17 cellular contexts compared by ENCODE assay signal in the genomic region with DNA sequence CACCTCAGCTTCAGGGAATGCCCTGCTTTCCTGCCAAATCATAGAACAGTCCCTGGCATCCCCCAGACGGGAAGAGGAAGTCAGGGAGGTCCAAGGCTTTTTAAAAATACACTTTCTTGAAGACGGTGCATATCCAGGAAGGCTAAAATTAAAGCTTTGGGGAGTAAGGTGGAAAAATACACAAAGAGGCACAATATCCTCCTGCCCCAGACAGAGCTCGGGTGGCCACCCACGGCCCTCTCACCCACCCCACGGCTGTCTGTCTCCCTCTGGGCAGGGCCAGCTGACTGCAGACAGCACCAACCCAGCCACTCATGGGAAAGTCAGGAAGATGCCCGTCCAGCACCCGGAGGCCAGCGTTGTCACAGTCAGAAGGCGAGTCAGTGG. TPM values are rescaled to one million over a fixed set of nuclear protein-coding genes. Genes with fewer than 3 reads are reported as not detected.
DNase-seq lines count a peak whose midpoint lies in the region; ATAC-seq and TF ChIP-seq lines count a peak whose summit lies in the region.
"Had no signal": no experiment of that assay in that cellular context is flagged by ENCODE, and none has a peak within 500 bp of the region (broad histone marks: within the 10 kb centered on the region; RNA-seq: fewer than 3 reads in every experiment).

No MANE protein-coding gene starts in this region.

- H3K9me3 ChIP-seq in left ventricle myocardium inferior (replicated peaks) (no peaks in the 10 kb centered on the region), mesodermal cell (ENCODE audit: control insufficient read depth, low read length) (no peaks in the 10 kb centered on the region), thyroid gland (no peaks in the 10 kb centered on the region)
- H3K9me3 ChIP-seq: ovary had no signal

- H3K36me3 ChIP-seq in left ventricle myocardium inferior = no peaks in the 10 kb centered on the region
- H3K36me3 ChIP-seq in mesodermal cell (ENCODE audit: control insufficient read depth, insufficient read depth, low read length) = no peaks in the 10 kb centered on the region
- H3K36me3 ChIP-seq in thyroid gland = no peaks in the 10 kb centered on the region
- H3K36me3 ChIP-seq: ovary had no signal

- H3K4me1 ChIP-seq in left ventricle myocardium inferior (peaks cover 12% of the 10 kb centered on the region), mesodermal cell (ENCODE audit: control insufficient read depth, insufficient read depth, low read length, poor library complexity, severe bottlenecking) (peaks cover 12% of the 10 kb centered on the region), thyroid gland (peaks cover 9 to 26% of the 10 kb centered on the region in 2 donors)

- H3K9me3 Mint-ChIP-seq in chondrocyte (ENCODE audit: low read depth) = no peaks in the 10 kb centered on the region
- H3K9me3 Mint-ChIP-seq: CD4-positive, CD25-positive, alpha-beta regulatory T cell had no signal

- no peaks in the 10 kb centered on the region for H3K27me3 ChIP-seq in left ventricle myocardium inferior (ENCODE audit: low read depth)
- H3K27me3 ChIP-seq in thyroid gland = no peaks in the 10 kb centered on the region
- H3K27me3 ChIP-seq: ovary had no signal

- TF ChIP-seq CTCF in left ventricle myocardium inferior (IDR thresholded peaks at IDR 0.05; ENCODE audit: borderline replicate concordance) = no peak
- TF ChIP-seq CTCF in chondrocyte (IDR thresholded peaks at IDR 0.05) = no peak
- no peak for TF ChIP-seq CTCF in thyroid gland (IDR thresholded peaks at IDR 0.05)

- H3K4me3 ChIP-seq in left ventricle myocardium inferior (no peak overlapping the region), mesodermal cell (ENCODE audit: extremely low read depth, insufficient read depth, low read length, poor library complexity, severe bottlenecking) (no peak overlapping the region), thyroid gland (replicated peaks in 1 of 3) (no peak overlapping the region)
- H3K4me3 ChIP-seq: ovary, skin epidermis had no signal

- ATAC-seq in Right ventricle myocardium inferior = peak; percentile 6
- ATAC-seq: activated CD8-positive, alpha-beta memory T cell treated with anti-CD3 and anti-CD28 coated beads, Interleukin-2, amount 10 ng/mL, durations not matched to agents 7 days and 5 days had no signal

- no peak overlapping the region for H3K27ac ChIP-seq in left ventricle myocardium inferior (replicated peaks)
- H3K27ac ChIP-seq in mesodermal cell (ENCODE audit: low read depth, low read length, severe bottlenecking) = peak overlapping the region; percentile 74
- peak overlapping the region in 2 of 3 donors; percentile 23 to 24 for H3K27ac ChIP-seq in thyroid gland
- H3K27ac ChIP-seq: epithelial cell of prostate, ovary had no signal

- H3K36me3 Mint-ChIP-seq in chondrocyte (ENCODE audit: low read depth) = no peaks in the 10 kb centered on the region
- H3K36me3 Mint-ChIP-seq: activated CD8-positive, alpha-beta memory T cell treated with anti-CD3 and anti-CD28 coated beads, Interleukin-2, amount 10 ng/mL, durations not matched to agents 7 days and 5 days; CD4-positive, CD25-positive, alpha-beta regulatory T cell had no signal

- peaks cover 16% of the 10 kb centered on the region for H3K4me1 Mint-ChIP-seq in chondrocyte (ENCODE audit: low read depth)
- H3K4me1 Mint-ChIP-seq: activated CD8-positive, alpha-beta memory T cell treated with anti-CD3 and anti-CD28 coated beads, Interleukin-2, amount 10 ng/mL, durations not matched to agents 7 days and 5 days; CD4-positive, CD25-positive, alpha-beta regulatory T cell had no signal

- H3K27ac Mint-ChIP-seq in chondrocyte (ENCODE audit: unreplicated experiment) = peak overlapping the region; percentile 65
- H3K27ac Mint-ChIP-seq: activated CD8-positive, alpha-beta memory T cell treated with anti-CD3 and anti-CD28 coated beads, Interleukin-2, amount 10 ng/mL, durations not matched to agents 7 days and 5 days; CD4-positive, CD25-positive, alpha-beta regulatory T cell had no signal

- DNase-seq in Right ventricle myocardium inferior (ENCODE audit: missing footprints) = no peak
- DNase-seq in left ventricle myocardium inferior = no peak
- DNase-seq in chondrocyte (ENCODE audit: low spot score) = peak; percentile 78
- no peak for DNase-seq in thyroid gland
- no peak for DNase-seq in occipital lobe (lab: John Stamatoyannopoulos, UW)
- no peak for DNase-seq in stimulated activated CD4-positive, alpha-beta T cell treated with anti-CD3 and anti-CD28 coated beads, Interleukin-4, amount 100 ng/mL, for 24 hours
- no peak for DNase-seq in activated CD8-positive, alpha-beta memory T cell treated with anti-CD3 and anti-CD28 coated beads for 24 hours
- DNase-seq: activated CD8-positive, alpha-beta memory T cell treated with anti-CD3 and anti-CD28 coated beads, Interleukin-2, amount 10 ng/mL, durations not matched to agents 7 days and 5 days; CD4-positive, CD25-positive, alpha-beta regulatory T cell; KG1; midbrain; SHP77 treated with DMSO at 0.1 percent for 48 hours had no signal

- 71 to 86% methylated on average over 7 to 8 of the region's 9 CpGs for WGBS in mesodermal cell (ENCODE audit: insufficient coverage in 2 of 2), 2 experiments
- WGBS in thyroid gland, 2 donors = 54 to 64% methylated on average over 8 to 9 of the region's 9 CpGs

- no peak for TF ChIP-seq POLR2A in thyroid gland (IDR thresholded peaks at IDR 0.05)

- no peak overlapping the region for H3K4me3 Mint-ChIP-seq in chondrocyte (ENCODE audit: unreplicated experiment)
- H3K4me3 Mint-ChIP-seq: activated CD8-positive, alpha-beta memory T cell treated with anti-CD3 and anti-CD28 coated beads, Interleukin-2, amount 10 ng/mL, durations not matched to agents 7 days and 5 days; CD4-positive, CD25-positive, alpha-beta regulatory T cell had no signal

- H3K27me3 Mint-ChIP-seq in chondrocyte (ENCODE audit: low read depth) = peaks cover 18% of the 10 kb centered on the region

- intact Hi-C loops in Right ventricle myocardium inferior (cut with DNase I) (no loop called here), left ventricle myocardium inferior (cut with micrococcal nuclease) (no loop called here), thyroid gland (cut with DNase I) (no loop called here)

RNA-seq across cellular contexts. Expression of a gene that starts 53.6 kb away (rescaled TPM):
- total RNA-seq in Right ventricle myocardium inferior (27.2 TPM), left ventricle myocardium inferior (19.9 TPM), chondrocyte (not detected in 3 replicates), thyroid gland (100 to 1,000 TPM in 1 of 4 donors, 10 to 100 TPM in 3; 34.0 to 113 (median 80.2) TPM), occipital lobe (8.7 TPM)
- polyA plus RNA-seq in mesodermal cell (2013, experiment 1 of 2) = 4.6 TPM
- polyA plus RNA-seq in mesodermal cell (2013, experiment 2 of 2) = 3.0 TPM
- total RNA-seq: activated CD8-positive, alpha-beta memory T cell treated with anti-CD3 and anti-CD28 coated beads, Interleukin-2, amount 10 ng/mL, durations not matched to agents 7 days and 5 days; CD4-positive, CD25-positive, alpha-beta regulatory T cell; T-helper 2 cell treated with Interferon-gamma antibody and Interleukin-4, amounts not matched to agents 100 ng/mL and 5 ng/mL, for 36 hours had no signal
- polyA plus RNA-seq: CD4-positive, CD25-positive, alpha-beta regulatory T cell had no signal
